ENCODE assay signal across 8 cellular contexts in the genomic region with DNA sequence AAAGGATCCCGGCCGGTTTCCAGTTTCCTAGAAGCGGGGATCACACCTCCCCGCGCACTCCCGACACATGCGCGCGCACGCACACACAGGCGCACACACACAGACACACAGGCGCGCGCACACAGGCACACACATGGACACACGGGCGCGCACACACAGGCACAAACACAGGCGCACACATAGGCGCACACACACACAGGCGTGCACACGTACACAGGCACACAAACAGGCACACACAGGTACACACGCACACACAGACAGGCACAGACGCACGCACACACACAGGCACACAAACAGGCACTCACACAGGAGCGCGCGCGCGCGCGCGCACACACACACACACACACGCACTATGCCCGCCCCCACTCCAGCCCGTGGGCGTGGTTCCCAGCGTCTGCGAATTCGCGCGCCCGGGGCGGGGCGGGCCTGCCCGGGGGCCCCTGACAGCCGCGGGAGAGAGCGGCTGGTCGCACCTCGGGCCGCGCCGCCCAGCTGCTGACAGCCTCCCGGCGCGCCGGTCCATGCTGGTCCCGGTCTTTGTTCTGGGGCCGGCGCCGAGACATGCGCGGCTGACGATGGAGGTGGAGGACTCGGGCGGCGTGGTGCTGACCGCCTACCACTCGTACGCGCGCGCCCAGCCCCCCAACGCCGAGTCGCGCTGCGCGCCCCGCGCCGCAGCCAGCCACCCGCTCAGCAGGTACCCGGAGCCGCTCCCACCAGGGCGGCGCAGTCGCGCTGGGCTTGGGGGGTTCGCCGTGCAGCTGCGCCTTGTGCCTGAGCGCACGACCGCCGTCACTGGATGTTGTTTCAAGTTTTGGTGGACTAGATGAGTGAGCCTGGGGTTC. TPM values are rescaled to one million over a fixed set of nuclear protein-coding genes. Genes with fewer than 3 reads are reported as not detected.
A peak's percentile ranks its signal among the peaks of the same experiment; 100 is the strongest.
DNase-seq lines count a peak whose midpoint lies in the region; ATAC-seq and TF ChIP-seq lines count a peak whose summit lies in the region.

A gene with protein sequence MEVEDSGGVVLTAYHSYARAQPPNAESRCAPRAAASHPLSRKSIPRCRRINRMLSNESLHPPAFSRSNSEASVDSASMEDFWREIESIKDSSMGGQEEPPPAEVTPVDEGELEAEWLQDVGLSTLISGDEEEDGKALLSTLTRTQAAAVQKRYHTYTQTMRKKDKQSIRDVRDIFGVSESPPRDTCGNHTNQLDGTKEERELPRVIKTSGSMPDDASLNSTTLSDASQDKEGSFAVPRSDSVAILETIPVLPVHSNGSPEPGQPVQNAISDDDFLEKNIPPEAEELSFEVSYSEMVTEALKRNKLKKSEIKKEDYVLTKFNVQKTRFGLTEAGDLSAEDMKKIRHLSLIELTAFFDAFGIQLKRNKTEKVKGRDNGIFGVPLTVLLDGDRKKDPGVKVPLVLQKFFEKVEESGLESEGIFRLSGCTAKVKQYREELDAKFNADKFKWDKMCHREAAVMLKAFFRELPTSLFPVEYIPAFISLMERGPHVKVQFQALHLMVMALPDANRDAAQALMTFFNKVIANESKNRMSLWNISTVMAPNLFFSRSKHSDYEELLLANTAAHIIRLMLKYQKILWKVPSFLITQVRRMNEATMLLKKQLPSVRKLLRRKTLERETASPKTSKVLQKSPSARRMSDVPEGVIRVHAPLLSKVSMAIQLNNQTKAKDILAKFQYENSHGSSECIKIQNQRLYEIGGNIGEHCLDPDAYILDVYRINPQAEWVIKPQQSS (plus strand): TSS at position 470 of the 845 bp plus-strand sequence. CDS start 106 bp downstream, at position 576.

- BruUV-seq in Calu3 (replicated peaks; lab: Mats Ljungman, UMichigan): no TSS peak

- H2AFZ ChIP-seq in mesenchymal stem cell (ENCODE audit: low read depth, low read length): peak within 1 kb of the TSS; percentile 93

- H3K27me3 Mint-ChIP-seq in Calu3 (ENCODE audit: unreplicated experiment): peaks cover 63% of the 10 kb centered on the region
- H3K27me3 Mint-ChIP-seq in T-helper 2 cell treated with Interferon-gamma antibody and Interleukin-4, amounts not matched to agents 5 μg/mL and 100 μg/mL, for 36 hours (ENCODE audit: low read depth): peaks cover 32% of the 10 kb centered on the region

- no peak for TF ChIP-seq POLR2A in erythroblast (IDR thresholded peaks at IDR 0.05; ENCODE audit: low read length)
- no peak for TF ChIP-seq POLR2A in testis (IDR thresholded peaks at IDR 0.05)

- peak within 1 kb of the TSS in 1 of 2 experiments; percentile 50 for H3K23ac ChIP-seq in mesenchymal stem cell (ENCODE audit: low read length in 2 of 2)

- H3K9ac ChIP-seq in mesenchymal stem cell (ENCODE audit: low read length): peak within 1 kb of the TSS; percentile 71

- H3K27me3 ChIP-seq in mesenchymal stem cell (ENCODE audit: control insufficient read depth in 1 of 2, insufficient read depth in 1 of 2, low read length in 2 of 2): no peaks in the 10 kb centered on the region
- H3K27me3 ChIP-seq in testis: no peaks in the 10 kb centered on the region

- H3K14ac ChIP-seq in mesenchymal stem cell (ENCODE audit: low read length in 2 of 2): peak within 1 kb of the TSS in 1 of 2 experiments; percentile 98

- H2BK120ac ChIP-seq in mesenchymal stem cell (ENCODE audit: low read depth, low read length): peak within 1 kb of the TSS; percentile 67

- H3K79me1 ChIP-seq in mesenchymal stem cell (replicated peaks; ENCODE audit: low read length, poor library complexity, severe bottlenecking): no peaks in the 10 kb centered on the region

- peak within 1 kb of the TSS; percentile 79 to 90 for H3K4me3 ChIP-seq in mesenchymal stem cell (ENCODE audit: insufficient read depth in 1 of 2, low read depth in 1 of 2, low read length in 2 of 2)
- H3K4me3 ChIP-seq in testis: peak within 1 kb of the TSS; percentile 74

- peak; percentile 54 for DNase-seq in Calu3
- DNase-seq in GM20000 (ENCODE audit: low spot score): peak; percentile 54
- DNase-seq in LoVo (ENCODE audit: low spot score): peak; percentile 37
- DNase-seq in T-helper 2 cell treated with Interferon-gamma antibody and Interleukin-4, amounts not matched to agents 5 μg/mL and 100 μg/mL, for 36 hours (ENCODE audit: low spot score): peak; percentile 5
- peak; percentile 70 to 78 for DNase-seq in erythroblast (lab: John Stamatoyannopoulos, UW)
- peak; percentile 94 for DNase-seq in mesenchymal stem cell
- DNase-seq in testis: peak; percentile 86

- H3K9me3 ChIP-seq in mesenchymal stem cell (ENCODE audit: control insufficient read depth, low read length): no peaks in the 10 kb centered on the region
- no peaks in the 10 kb centered on the region for H3K9me3 ChIP-seq in testis

- peak within 1 kb of the TSS; percentile 81 to 95 for H2BK12ac ChIP-seq in mesenchymal stem cell (ENCODE audit: low read length in 2 of 2)

- H3K4me3 Mint-ChIP-seq in Calu3 (ENCODE audit: low read depth, unreplicated experiment): peak within 1 kb of the TSS; percentile 80
- H3K4me3 Mint-ChIP-seq in T-helper 2 cell treated with Interferon-gamma antibody and Interleukin-4, amounts not matched to agents 5 μg/mL and 100 μg/mL, for 36 hours: peak within 1 kb of the TSS; percentile 78

- peaks cover 10% of the 10 kb centered on the region for H3K36me3 Mint-ChIP-seq in Calu3 (ENCODE audit: insufficient read depth, unreplicated experiment)
- H3K36me3 Mint-ChIP-seq in T-helper 2 cell treated with Interferon-gamma antibody and Interleukin-4, amounts not matched to agents 5 μg/mL and 100 μg/mL, for 36 hours (ENCODE audit: low read depth): no peaks in the 10 kb centered on the region

- peak within 1 kb of the TSS; percentile 62 for H3K4me2 ChIP-seq in mesenchymal stem cell (ENCODE audit: low read length, poor library complexity, severe bottlenecking)

- H3K4me1 ChIP-seq in mesenchymal stem cell (ENCODE audit: control insufficient read depth, insufficient read depth, low read depth, low read length): peaks cover 3% of the 10 kb centered on the region
- peaks cover 16% of the 10 kb centered on the region for H3K4me1 ChIP-seq in testis

- no peak for TF ChIP-seq CTCF in Calu3 (IDR thresholded peaks at IDR 0.05; ENCODE audit: unreplicated experiment)
- no peak for TF ChIP-seq CTCF in GM20000 (IDR thresholded peaks at IDR 0.05; ENCODE audit: extremely low read depth, missing control alignments)
- TF ChIP-seq CTCF in testis (IDR thresholded peaks at IDR 0.05): peak; percentile 29 to 31 (median 31)

- H3K36me3 ChIP-seq in mesenchymal stem cell (ENCODE audit: control insufficient read depth in 1 of 2, insufficient read depth in 2 of 2, low read depth in 1 of 2, low read length in 2 of 2) (no peaks in the 10 kb centered on the region), testis (ENCODE audit: low read depth, missing control alignments) (no peaks in the 10 kb centered on the region)

- WGBS in mesenchymal stem cell: 1% methylated on average over 66 of the region's 96 CpGs
- whole genome bisulfite sequencing in testis, 2 donors: 0% methylated on average over 11 to 18 of the region's 96 CpGs

- peak within 1 kb of the TSS; percentile 53 to 100 for H3K18ac ChIP-seq in mesenchymal stem cell (ENCODE audit: low read depth in 1 of 2, low read length in 2 of 2)

- ATAC-seq in HG03378 (IDR thresholded peaks at IDR 0.05; ENCODE audit: unreplicated experiment): no peak

- CTCF ChIA-PET in Calu3 (lab: Charles Lee): no interaction called here

- no peak within 1 kb of the TSS for H2BK15ac ChIP-seq in mesenchymal stem cell (ENCODE audit: low read depth, poor library complexity, severe bottlenecking)

- peak within 1 kb of the TSS in 1 of 2 experiments; percentile 90 for H3K4ac ChIP-seq in mesenchymal stem cell (ENCODE audit: low read depth in 1 of 2, low read length in 2 of 2)

- H2BK5ac ChIP-seq in mesenchymal stem cell (ENCODE audit: low read depth, low read length, poor library complexity, severe bottlenecking): peak within 1 kb of the TSS; percentile 79

- peaks cover 7% of the 10 kb centered on the region for H3K4me1 Mint-ChIP-seq in Calu3 (ENCODE audit: low read depth, unreplicated experiment)
- no peaks in the 10 kb centered on the region for H3K4me1 Mint-ChIP-seq in T-helper 2 cell treated with Interferon-gamma antibody and Interleukin-4, amounts not matched to agents 5 μg/mL and 100 μg/mL, for 36 hours (ENCODE audit: low read depth)

- intact Hi-C loops in Calu3 (cut with micrococcal nuclease; ENCODE audit: unreplicated experiment) (loop anchor here (10.0 kb wide), 1 partner anchor 185 kb away; no protein-coding TSS in a partner anchor), testis (cut with DNase I; ENCODE audit: low total_unique reads) (loop anchor here (10.0 kb wide), 1 partner anchor 155 kb away; no protein-coding TSS in a partner anchor)

- peak within 1 kb of the TSS; percentile 97 for H3K27ac ChIP-seq in mesenchymal stem cell (ENCODE audit: low read length, poor library complexity, severe bottlenecking)
- H3K27ac ChIP-seq in testis: peak within 1 kb of the TSS; percentile 79 to 87

- no peak within 1 kb of the TSS for H2AK5ac ChIP-seq in mesenchymal stem cell (ENCODE audit: low read length, severe bottlenecking)

- no peaks in the 10 kb centered on the region for H3K9me3 Mint-ChIP-seq in Calu3 (ENCODE audit: low read depth, unreplicated experiment)
- no peaks in the 10 kb centered on the region for H3K9me3 Mint-ChIP-seq in T-helper 2 cell treated with Interferon-gamma antibody and Interleukin-4, amounts not matched to agents 5 μg/mL and 100 μg/mL, for 36 hours

- peak within 1 kb of the TSS; percentile 36 for H4K8ac ChIP-seq in mesenchymal stem cell (ENCODE audit: low read length)

- H3K27ac Mint-ChIP-seq in Calu3 (ENCODE audit: unreplicated experiment): no peak within 1 kb of the TSS
- no peak within 1 kb of the TSS for H3K27ac Mint-ChIP-seq in T-helper 2 cell treated with Interferon-gamma antibody and Interleukin-4, amounts not matched to agents 5 μg/mL and 100 μg/mL, for 36 hours

- H4K91ac ChIP-seq in mesenchymal stem cell (ENCODE audit: low read length): peak within 1 kb of the TSS; percentile 74

RNA-seq across cellular contexts. Expression of the gene that starts here (rescaled TPM):
- not detected in 2 replicates for total RNA-seq in Calu3 (2022)
- polyA plus RNA-seq in mesenchymal stem cell (2013, experiment 1 of 2): 8.3 TPM
- polyA plus RNA-seq in mesenchymal stem cell (2013, experiment 2 of 2): 8.3 TPM
- total RNA-seq in testis: 10 to 100 TPM; 45.5 to 76.8 TPM
- polyA plus RNA-seq in testis (ENCODE audit: insufficient read depth, low read depth, low replicate concordance): 161 TPM

Comparison
In these comparisons a context has a peak if more than half of its experiments do, and no peak if none do; other contexts are left out.
1. RNA of the gene that starts here (total RNA-seq): 45.5 to 76.8 TPM in testis; not detected in Calu3; every median in the first group is over 10 times any median in the second.
2. Peak in DNase-seq in Calu3; RNA of the gene not detected or under 1 TPM.
3. DNase-seq: peak in every context shown above with its lines; median percentile 94 in mesenchymal stem cell; 86 in testis; 74 in erythroblast; 54 in Calu3; 54 in GM20000; 37 in LoVo; 5 in T-helper 2 cell treated with Interferon-gamma antibody and Interleukin-4, amounts not matched to agents 5 μg/mL and 100 μg/mL, for 36 hours.
4. CTCF ChIP-seq: peak in testis (3 of 3); none in Calu3 (single experiment) and GM20000 (single experiment).